ENCODE assay signal across 10 cellular contexts in genomic region chr1:192485692-192486436, GRCh38.
DNase-seq lines count a peak whose midpoint lies in the region; ATAC-seq, FAIRE-seq and TF ChIP-seq lines count a peak whose summit lies in the region.
"Had no signal": no experiment of that assay in that cellular context is flagged by ENCODE, and none has a peak within 500 bp of the region (broad histone marks: within the 10 kb centered on the region; RNA-seq: fewer than 3 reads in every experiment).

No MANE protein-coding gene starts in this region.

- no TSS peak for BruUV-seq in PC-9 (replicated peaks; lab: Mats Ljungman, UMichigan)

- H3K4me3 ChIP-seq in PC-9 = no peak overlapping the region
- no peak overlapping the region for H3K4me3 ChIP-seq in pancreas

- POLR2A ChIA-PET in PC-9 (lab: Charles Lee; ENCODE audit: unreplicated experiment) = no interaction called here

- H3K4me1 ChIP-seq in PC-9 (replicated peaks; ENCODE audit: insufficient read depth) (peaks cover 13% of the 10 kb centered on the region), pancreas (peaks cover 0 to 39% (median 27%) of the 10 kb centered on the region in 3 donors)

- TF ChIP-seq CTCF in PC-9 (conservative IDR thresholded peaks at IDR 0.05) (no peak), pancreas (IDR thresholded peaks at IDR 0.05) (no peak)

- no peaks in the 10 kb centered on the region for H3K79me2 ChIP-seq in PC-9 (ENCODE audit: low read depth)

- CTCF ChIA-PET in PC-9 (lab: Charles Lee) = no interaction called here

- no peaks in the 10 kb centered on the region for H3F3A ChIP-seq in PC-9 (ENCODE audit: insufficient read depth, low read depth)

- no peak overlapping the region for H3K4me2 ChIP-seq in PC-9

- no peaks in the 10 kb centered on the region for H3K9me2 ChIP-seq in PC-9 (ENCODE audit: insufficient read depth)

- peak; percentile 98 for FAIRE-seq in pancreas (lab: Jason Lieb, UNC)

- no peak overlapping the region for H2AFZ ChIP-seq in PC-9

- DNase-seq in CD1c-positive myeloid dendritic cell (ENCODE audit: extremely low spot score) (peak; percentile 12), PC-9 (peak; percentile 43 to 62), fibroblast of peridontal ligament (ENCODE audit: extremely low read depth) (peak; percentile 99), pancreas (peak in 5 of 6 donors; percentile 71 to 87 (median 82)), DMS79 (lab: John Stamatoyannopoulos, UW) (no peak), NCI-H187 (lab: John Stamatoyannopoulos, UW) (no peak)
- DNase-seq in stimulated activated CD4-positive, alpha-beta T cell treated with anti-CD3 and anti-CD28 coated beads, Interleukin-1b, Interleukin-23, amount 100 ng/mL, for 48 hours = no peak
- no peak for DNase-seq in stimulated activated CD4-positive, alpha-beta T cell treated with anti-CD3 and anti-CD28 coated beads, Interleukin-15, amount 100 ng/mL, for 24 hours
- DNase-seq: activated CD8-positive, alpha-beta memory T cell treated with anti-CD3 and anti-CD28 coated beads, Interleukin-2, amount 10 ng/mL, durations not matched to agents 7 days and 5 days; GDM1 had no signal

- H3K27me3 ChIP-seq in PC-9 (ENCODE audit: insufficient read depth, low read depth) (no peaks in the 10 kb centered on the region), pancreas (no peaks in the 10 kb centered on the region)

- H3K36me3 ChIP-seq in PC-9 (ENCODE audit: low read depth) (no peaks in the 10 kb centered on the region), pancreas (no peaks in the 10 kb centered on the region)

- 5 to 12% methylated on average over 1 of the region's 1 CpG for WGBS in pancreas, 2 donors

- no peaks in the 10 kb centered on the region for H4K20me1 ChIP-seq in PC-9 (ENCODE audit: insufficient read depth)

- peak overlapping the region; percentile 49 for H3K27ac ChIP-seq in PC-9
- H3K27ac ChIP-seq in pancreas = peak overlapping the region; percentile 10 to 82 (median 52)

- peak; percentile 91 to 94 (median 92) for ATAC-seq in pancreas
- ATAC-seq: activated CD8-positive, alpha-beta memory T cell treated with anti-CD3 and anti-CD28 coated beads, Interleukin-2, amount 10 ng/mL, durations not matched to agents 7 days and 5 days had no signal

- intact Hi-C loops in PC-9 (cut with micrococcal nuclease; ENCODE audit: unreplicated experiment) (loop anchor here (5.0 kb wide), 1 partner anchor 61 kb away; no protein-coding TSS in a partner anchor), pancreas (cut with DNase I) (no loop called here)

- H3K9me3 ChIP-seq in PC-9 (ENCODE audit: insufficient read depth, low read depth) (no peaks in the 10 kb centered on the region; the same call in 1 of the 2 replicates), pancreas (no peaks in the 10 kb centered on the region)

Comparison
In these comparisons a context has a peak if more than half of its experiments do, and no peak if none do; other contexts are left out.
1. DNase-seq: peak in CD1c-positive myeloid dendritic cell (single experiment), PC-9 (2 of 2), fibroblast of peridontal ligament (single experiment) and pancreas (5 of 6); none in DMS79 (single experiment), stimulated activated CD4-positive, alpha-beta T cell treated with anti-CD3 and anti-CD28 coated beads, Interleukin-1b, Interleukin-23, amount 100 ng/mL, for 48 hours (single experiment), NCI-H187 (0 of 2) and stimulated activated CD4-positive, alpha-beta T cell treated with anti-CD3 and anti-CD28 coated beads, Interleukin-15, amount 100 ng/mL, for 24 hours (single experiment).